In genomic region chr5:141810702-141811101, GRCh38 we compare ENCODE assay signal across 15 cellular contexts.
DNase-seq lines count a peak whose midpoint lies in the region; ATAC-seq, FAIRE-seq and TF ChIP-seq lines count a peak whose summit lies in the region.
"Had no signal": no experiment of that assay in that cellular context is flagged by ENCODE, and none has a peak within 500 bp of the region (broad histone marks: within the 10 kb centered on the region; RNA-seq: fewer than 3 reads in every experiment).

No MANE protein-coding gene starts in this region.

- H2AFZ ChIP-seq in H1 (ENCODE audit: low read length) = no peak overlapping the region
- no peak overlapping the region for H2AFZ ChIP-seq in osteoblast (ENCODE audit: low read length)

- no peak for TF ChIP-seq RAD21 in A549 (conservative IDR thresholded peaks at IDR 0.05 in 1 of 2, IDR thresholded peaks at IDR 0.05 in 1 of 2)
- TF ChIP-seq RAD21 in H1 (IDR thresholded peaks at IDR 0.05 in 1 of 2, conservative IDR thresholded peaks at IDR 0.05 in 1 of 2; ENCODE audit: low read depth in 2 of 2, low read length in 2 of 2) = no peak

- no peaks in the 10 kb centered on the region for H3K79me1 ChIP-seq in H1 (ENCODE audit: low read depth, low read length)

- H3K23ac ChIP-seq in H1 (ENCODE audit: insufficient read length) = no peak overlapping the region

- FAIRE-seq in A549 (lab: Jason Lieb, UNC) (no peak), H1 (lab: Jason Lieb, UNC) (no peak)

- peaks cover 6% of the 10 kb centered on the region; the same call in 1 of the 2 replicates for H3K23me2 ChIP-seq in H1 (ENCODE audit: low read depth, low read length)

- POLR2A ChIA-PET in A549 (lab: Yijun Ruan, JAX) (interaction anchor here (0.7 kb wide), 1 partner anchor 80 kb away, joined by 3 read pairs; no protein-coding TSS in a partner anchor), H1 (lab: Charles Lee; ENCODE audit: partially characterized antibody) (interaction anchor here (0.9 to 3.8 kb wide), 13 partner anchors 7 to 118 kb away, joined by 3 to 41 read pairs (median 8); partner anchors contain the start of gene PCDH1)

- peak overlapping the region; percentile 82; the same call in 1 of the 2 replicates for H2BK20ac ChIP-seq in H1 (ENCODE audit: low read length)

- H3K9ac ChIP-seq in HUES6 (ENCODE audit: low read length) = no peak overlapping the region
- H3K9ac ChIP-seq in H1 (replicated peaks in 1 of 4; ENCODE audit: extremely low read depth in 1 of 4, low read depth in 3 of 4, low read length in 3 of 4) = no peak overlapping the region
- H3K9ac ChIP-seq: BLaER1 treated with 17β-estradiol and CSF1 and Interleukin-3, amounts not matched to agents 10 nM and 100 nM had no signal

- no peak for TF ChIP-seq POLR2A in A549 (IDR thresholded peaks at IDR 0.05; ENCODE audit: low read length)
- no peak for TF ChIP-seq POLR2A in H1 (IDR thresholded peaks at IDR 0.05; ENCODE audit: control extremely low read depth in 1 of 2, low read depth in 2 of 2, low read length in 2 of 2)

- H3K14ac ChIP-seq in H1 (ENCODE audit: insufficient read length) = no peak overlapping the region

- peak overlapping the region; percentile 11; the same call in 1 of the 2 replicates for H2BK15ac ChIP-seq in H1 (ENCODE audit: low read length)

- TF ChIP-seq EP300 in A549 (IDR thresholded peaks at IDR 0.05) = no peak
- no peak for TF ChIP-seq EP300 in H1 (IDR thresholded peaks at IDR 0.05; ENCODE audit: borderline replicate concordance in 1 of 2, low read depth in 2 of 2, low read length in 2 of 2)

- H2AK5ac ChIP-seq in H1 (ENCODE audit: low read depth, low read length) = peak overlapping the region; percentile 94; the same call in 1 of the 2 replicates

- intact Hi-C loops in lower lobe of right lung (cut with DNase I) = no loop called here

- H3K9me3 ChIP-seq in A549 = no peaks in the 10 kb centered on the region
- no peaks in the 10 kb centered on the region for H3K9me3 ChIP-seq in HUES6 (ENCODE audit: control insufficient read depth, insufficient read depth, low read depth, low read length)
- H3K9me3 ChIP-seq in H1 (ENCODE audit: insufficient read depth in 2 of 2, low read depth in 1 of 2, low read length in 1 of 2) = no peaks in the 10 kb centered on the region
- no peaks in the 10 kb centered on the region for H3K9me3 ChIP-seq in osteoblast (ENCODE audit: low read depth, low read length)
- H3K9me3 ChIP-seq in lower lobe of right lung = no peaks in the 10 kb centered on the region
- H3K9me3 ChIP-seq: BLaER1 treated with 17β-estradiol and CSF1 and Interleukin-3, amounts not matched to agents 10 nM and 100 nM had no signal

- H2BK12ac ChIP-seq in H1 (ENCODE audit: low read depth, low read length) = peak overlapping the region; percentile 95; the same call in 1 of the 2 replicates

- no peak overlapping the region for H2BK120ac ChIP-seq in H1 (replicated peaks; ENCODE audit: low read depth, low read length)

- H4K20me1 ChIP-seq in H1 (replicated peaks in 1 of 2; ENCODE audit: control insufficient read depth in 1 of 2, insufficient read depth in 2 of 2, low read length in 2 of 2) (no peaks in the 10 kb centered on the region), osteoblast (ENCODE audit: insufficient read depth, low read length) (no peaks in the 10 kb centered on the region)

- H3K56ac ChIP-seq in H1 (replicated peaks; ENCODE audit: insufficient read length, low read depth, low read length) = no peak overlapping the region

- no peak for DNase-seq in A549 (ENCODE audit: low read depth in 1 of 2, low spot score in 1 of 2)
- no peak for DNase-seq in H1 (ENCODE audit: low read depth in 1 of 2, low spot score in 2 of 2)
- DNase-seq in osteoblast (ENCODE audit: insufficient read length, low spot score, missing footprints) = peak; percentile 39
- DNase-seq in activated effector memory CD4-positive, alpha-beta T cell treated with Interleukin-2 at 50 U/mL for 16 hours = no peak
- no peak for DNase-seq in NCI-H524 treated with DMSO at 0.1 percent for 48 hours (lab: John Stamatoyannopoulos, UW)
- DNase-seq in lower lobe of right lung = no peak
- DNase-seq: 8988T; Calu3; CD8-positive, alpha-beta T cell; DMS79 treated with DMSO at 0.1 percent for 48 hours; GF-D8; IMR-90; KBM-7 had no signal

- no peak overlapping the region for H3K4me3 ChIP-seq in A549
- H3K4me3 ChIP-seq in HUES6 (ENCODE audit: low read depth, low read length) = 0 out of 2 replicates have a peak overlapping the region, but pooled peaks have one; percentile 50
- no peak overlapping the region for H3K4me3 ChIP-seq in H1 (ENCODE audit: extremely low read depth in 1 of 4, insufficient read depth in 2 of 4, low read depth in 3 of 4, low read length in 4 of 4)
- no peak overlapping the region for H3K4me3 ChIP-seq in osteoblast (ENCODE audit: insufficient read depth, low read length)
- no peak overlapping the region for H3K4me3 ChIP-seq in lower lobe of right lung
- H3K4me3 ChIP-seq: BLaER1 treated with 17β-estradiol and CSF1 and Interleukin-3, amounts not matched to agents 10 nM and 100 nM had no signal

- WGBS in A549 (ENCODE audit: missing lambda C conversion rate) = 22% methylated on average over 3 of the region's 3 CpGs
- WGBS in H1 (ENCODE audit: extremely low coverage in 1 of 2, insufficient coverage in 1 of 2, insufficient read length in 1 of 2, insufficient replicate concordance in 2 of 2, low coverage in 1 of 2, low lambda C conversion rate in 2 of 2, missing lambda C conversion rate in 1 of 2), 2 experiments = 94% methylated on average over 3 of the region's 3 CpGs; no CpG with 5 or more reads in 1 of the 2 experiments

- peak overlapping the region; percentile 6; the same call in 1 of the 2 replicates for H3K18ac ChIP-seq in H1 (ENCODE audit: extremely low read depth, low read length)

- peaks cover 12% of the 10 kb centered on the region for H3K27me3 ChIP-seq in HUES6 (ENCODE audit: control insufficient read depth, insufficient read depth, low read length)
- H3K27me3 ChIP-seq in H1 (replicated peaks in 1 of 4; ENCODE audit: control insufficient read depth in 3 of 4, extremely low read depth in 1 of 4, insufficient read depth in 3 of 4, low read length in 3 of 4) = no peaks in the 10 kb centered on the region; a peak in 1 of 7 replicates
- H3K27me3 ChIP-seq in osteoblast (ENCODE audit: insufficient read depth, low read length) = peaks cover 66% of the 10 kb centered on the region
- H3K27me3 ChIP-seq in lower lobe of right lung (ENCODE audit: low read depth) = peaks cover 17% of the 10 kb centered on the region
- H3K27me3 ChIP-seq: BLaER1 treated with 17β-estradiol and CSF1 and Interleukin-3, amounts not matched to agents 10 nM and 100 nM had no signal

- CTCF ChIA-PET in A549 (lab: Yijun Ruan, JAX) (interaction anchor here (0.7 to 10.0 kb wide), 13 partner anchors 9 to 119 kb away, joined by 3 to 95 read pairs (median 5); partner anchors contain the start of gene PCDH1), H1 (lab: Charles Lee; ENCODE audit: partially characterized antibody) (interaction anchor here (0.6 to 20.5 kb wide), 27 partner anchors 8 to 151 kb away, joined by 3 to 345 read pairs (median 11); partner anchors contain the start of genes DELE1 and PCDH1)

- H3K4me1 ChIP-seq in A549 = no peaks in the 10 kb centered on the region
- peaks cover 52% of the 10 kb centered on the region for H3K4me1 ChIP-seq in HUES6 (ENCODE audit: control insufficient read depth, insufficient read depth, low read length)
- peaks cover 30 to 50% (median 33%) of the 10 kb centered on the region in 4 experiments for H3K4me1 ChIP-seq in H1 (replicated peaks in 1 of 4; ENCODE audit: control insufficient read depth in 3 of 4, insufficient read depth in 4 of 4, low read length in 3 of 4)
- no peaks in the 10 kb centered on the region for H3K4me1 ChIP-seq in osteoblast (ENCODE audit: insufficient read depth, low read length)
- H3K4me1 ChIP-seq in lower lobe of right lung = peaks cover 14% of the 10 kb centered on the region

- ATAC-seq in A549 = no peak
- ATAC-seq in lower lobe of right lung = no peak

- H4K91ac ChIP-seq in H1 (replicated peaks; ENCODE audit: insufficient read length, low read length) = peak overlapping the region; percentile 35

- H2BK5ac ChIP-seq in H1 (ENCODE audit: low read depth, low read length) = peak overlapping the region; percentile 60; the same call in 1 of the 2 replicates

- H3K79me2 ChIP-seq in H1 (ENCODE audit: control insufficient read depth in 1 of 2, insufficient read depth in 2 of 2, low read length in 2 of 2) = no peaks in the 10 kb centered on the region
- no peaks in the 10 kb centered on the region for H3K79me2 ChIP-seq in osteoblast (ENCODE audit: insufficient read depth, low read length)

- H3K4me2 ChIP-seq in A549 (no peak overlapping the region), H1 (ENCODE audit: insufficient read depth in 1 of 2, low read depth in 2 of 2, low read length in 2 of 2) (peak overlapping the region in 1 of 2 experiments; percentile 53; a peak in 1 of 4 replicates), osteoblast (ENCODE audit: insufficient read depth, low read length) (no peak overlapping the region)
- H3K4me2 ChIP-seq: BLaER1 treated with 17β-estradiol and CSF1 and Interleukin-3, amounts not matched to agents 10 nM and 100 nM had no signal

- no peak overlapping the region for H4K8ac ChIP-seq in H1 (ENCODE audit: extremely low read depth, insufficient read depth, low read length)

- H3K27ac ChIP-seq in A549 (no peak overlapping the region), HUES6 (ENCODE audit: low read depth, low read length) (no peak overlapping the region), H1 (ENCODE audit: low read depth, low read length) (no peak overlapping the region), osteoblast (ENCODE audit: low read depth, low read length) (no peak overlapping the region), lower lobe of right lung (no peak overlapping the region)
- H3K27ac ChIP-seq: BLaER1 treated with 17β-estradiol and CSF1 and Interleukin-3, amounts not matched to agents 10 nM and 100 nM had no signal

- H3K36me3 ChIP-seq in HUES6 (ENCODE audit: control insufficient read depth, insufficient read depth, low read length) (no peaks in the 10 kb centered on the region), H1 (ENCODE audit: control insufficient read depth in 2 of 4, insufficient read depth in 4 of 4, low read length in 3 of 4) (no peaks in the 10 kb centered on the region), osteoblast (ENCODE audit: insufficient read depth, low read length) (no peaks in the 10 kb centered on the region), lower lobe of right lung (no peaks in the 10 kb centered on the region)
- H3K36me3 ChIP-seq: BLaER1 treated with 17β-estradiol and CSF1 and Interleukin-3, amounts not matched to agents 10 nM and 100 nM had no signal

- H3K4ac ChIP-seq in H1 (replicated peaks; ENCODE audit: insufficient read length, low read depth, low read length) = no peak overlapping the region

- H4K5ac ChIP-seq in H1 (ENCODE audit: insufficient read length, low read depth, low read length) = no peak overlapping the region

- TF ChIP-seq CTCF in A549 (IDR thresholded peaks at IDR 0.05) (no peak), H1 (IDR thresholded peaks at IDR 0.05; ENCODE audit: control extremely low read depth in 1 of 3, insufficient read depth in 1 of 3, low read depth in 1 of 3, low read length in 3 of 3) (no peak), osteoblast (IDR thresholded peaks at IDR 0.05; ENCODE audit: extremely low read depth, low read depth, low read length) (no peak), lower lobe of right lung (IDR thresholded peaks at IDR 0.05) (no peak)

TF ChIP-seq in A549, 52 proteins besides CTCF, POLR2A, EP300 and RAD21 (continues in another document):
- no peak for TF ChIP-seq MAFK (IDR thresholded peaks at IDR 0.05; ENCODE audit: partially characterized antibody)

Comparison
In these comparisons a context has a peak if more than half of its experiments do, and no peak if none do; other contexts are left out.
1. Of the 18 proteins assayed by ChIP-seq in both H1 and A549: peak only in H1: none; only in A549: KDM1A; in both: none; in neither: 17.